ENCODE assay signal across 24 cellular contexts in the genomic region with DNA sequence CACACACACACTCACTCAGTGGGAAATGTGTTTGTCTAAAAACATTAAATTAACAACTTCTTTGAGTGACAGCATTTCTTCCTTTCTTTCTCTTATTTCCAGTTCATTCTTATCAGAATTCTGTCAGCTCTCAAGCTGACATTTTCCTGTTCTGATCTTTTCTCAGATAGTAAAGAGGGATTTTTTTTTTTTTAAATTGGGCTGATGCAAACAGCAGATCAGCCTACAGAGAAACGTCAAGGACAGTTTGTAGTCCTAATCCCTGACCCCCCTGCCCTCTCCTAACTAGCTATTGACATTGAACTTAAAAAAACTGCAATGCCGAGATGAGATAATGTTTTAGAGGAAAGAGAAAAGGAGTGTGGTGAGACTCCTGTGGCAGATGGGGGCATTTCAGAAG.
"Had no signal": no experiment of that assay in that cellular context is flagged by ENCODE, and none has a peak within 500 bp of the region (broad histone marks: within the 10 kb centered on the region; RNA-seq: fewer than 3 reads in every experiment).

No MANE protein-coding gene starts in this region.

- H3K27me3 ChIP-seq: ovary, tibial artery had no signal

- H3K9me3 Mint-ChIP-seq: activated naive CD4-positive, alpha-beta T cell treated with anti-CD3 and anti-CD28 coated beads, Interleukin-2, amount 10 ng/mL, durations not matched to agents 7 days and 5 days; activated T-cell treated with anti-CD3 and anti-CD28 coated beads, Interleukin-2, amount 50 U/mL, for 4 hours; dendritic cell treated with granulocyte-macrophage colony-stimulating factor and Interleukin-4, amounts not matched to agents 40 ng/mL and 50 ng/mL, for 4 days; nephron; stimulated activated naive CD8-positive, alpha-beta T cell treated with anti-CD3 and anti-CD28 coated beads, Interleukin-15, amount 100 ng/mL, for 72 hours had no signal

- H3K4me3 Mint-ChIP-seq: activated naive CD4-positive, alpha-beta T cell treated with anti-CD3 and anti-CD28 coated beads, Interleukin-2, amount 10 ng/mL, durations not matched to agents 7 days and 5 days; activated T-cell treated with anti-CD3 and anti-CD28 coated beads, Interleukin-2, amount 50 U/mL, for 4 hours; dendritic cell treated with granulocyte-macrophage colony-stimulating factor and Interleukin-4, amounts not matched to agents 40 ng/mL and 50 ng/mL, for 4 days; nephron; stimulated activated naive CD8-positive, alpha-beta T cell treated with anti-CD3 and anti-CD28 coated beads, Interleukin-15, amount 100 ng/mL, for 72 hours had no signal

- DNase-seq: activated CD8-positive, alpha-beta memory T cell treated with anti-CD3 and anti-CD28 coated beads for 24 hours; activated CD8-positive, alpha-beta memory T cell treated with anti-CD3 and anti-CD28 coated beads, Interleukin-2, amount 50 U/mL, for 4 hours; activated naive CD4-positive, alpha-beta T cell treated with anti-CD3 and anti-CD28 coated beads, Interleukin-2, amount 10 ng/mL, durations not matched to agents 7 days and 5 days; activated T-cell treated with anti-CD3 and anti-CD28 coated beads, Interleukin-2, amount 50 U/mL, for 4 hours; amygdala; effector CD4-positive, alpha-beta T cell; erythroblast; foreskin keratinocyte; hippocampal formation; left ventricle myocardium superior; mammary epithelial cell; ovary; psoas muscle; right cardiac atrium; stimulated activated CD4-positive, alpha-beta T cell treated with anti-CD3 and anti-CD28 coated beads, Interleukin-12 subunit alpha, Interleukin-12 subunit beta, amount 100 ng/mL, for 4 hours; stimulated activated naive CD8-positive, alpha-beta T cell treated with anti-CD3 and anti-CD28 coated beads, Interleukin-15, amount 100 ng/mL, for 72 hours; T-helper 1 cell; tibial artery; WERI-Rb-1 had no signal

- H3K36me3 Mint-ChIP-seq: activated naive CD4-positive, alpha-beta T cell treated with anti-CD3 and anti-CD28 coated beads, Interleukin-2, amount 10 ng/mL, durations not matched to agents 7 days and 5 days had no signal

- H3K36me3 ChIP-seq: neutrophil, ovary, tibial artery, WERI-Rb-1 had no signal

- H3K9me3 ChIP-seq: neutrophil, psoas muscle, tibial artery had no signal

- H3K4me1 Mint-ChIP-seq: activated naive CD4-positive, alpha-beta T cell treated with anti-CD3 and anti-CD28 coated beads, Interleukin-2, amount 10 ng/mL, durations not matched to agents 7 days and 5 days; stimulated activated naive CD8-positive, alpha-beta T cell treated with anti-CD3 and anti-CD28 coated beads, Interleukin-15, amount 100 ng/mL, for 72 hours had no signal

- H3K27ac Mint-ChIP-seq: activated naive CD4-positive, alpha-beta T cell treated with anti-CD3 and anti-CD28 coated beads, Interleukin-2, amount 10 ng/mL, durations not matched to agents 7 days and 5 days; dendritic cell treated with granulocyte-macrophage colony-stimulating factor and Interleukin-4, amounts not matched to agents 40 ng/mL and 50 ng/mL, for 4 days had no signal

- H3K4me3 ChIP-seq: ovary, psoas muscle, tibial artery had no signal

- FAIRE-seq: endometrium, TTC549 had no signal

- H3K4me1 ChIP-seq: foreskin keratinocyte, psoas muscle, tibial artery had no signal

- H3K27ac ChIP-seq: foreskin keratinocyte, neutrophil, ovary, psoas muscle, tibial artery, WERI-Rb-1 had no signal
